ENCODE assay signal across 8 cellular contexts in genomic region chr6:30488697-30489080, GRCh38. TPM values are rescaled to one million over a fixed set of nuclear protein-coding genes. Genes with fewer than 3 reads are reported as not detected.
DNase-seq lines count a peak whose midpoint lies in the region; ATAC-seq and TF ChIP-seq lines count a peak whose summit lies in the region.
"Not testable (repeated sequence)": the region's sequence is repeated elsewhere in the genome, so short reads cannot be mapped to it uniquely, and the experiment has no call there.

No MANE protein-coding gene starts in this region.

- H3K4me3 Mint-ChIP-seq in Calu3 (ENCODE audit: low read depth, unreplicated experiment) (peak overlapping the region; percentile 84), progenitor cell of endocrine pancreas (ENCODE audit: low read depth) (peak overlapping the region; percentile 90)
- peak overlapping the region; percentile 97 for H3K4me3 Mint-ChIP-seq in activated CD8-positive, alpha-beta T cell treated with anti-CD3 and anti-CD28 coated beads for 36 hours

- H3K27ac ChIP-seq in brain microvascular endothelial cell: peak overlapping the region; percentile 90
- peak overlapping the region; percentile 79 to 81 for H3K27ac ChIP-seq in lung (ENCODE audit: low read depth in 1 of 2, low read length in 1 of 2)
- H3K27ac ChIP-seq in tibial artery: peak overlapping the region; percentile 96 to 97

- POLR2A ChIA-PET in activated CD8-positive, alpha-beta T cell treated with anti-CD3 and anti-CD28 coated beads for 36 hours (lab: Charles Lee): interaction anchor here (1.3 kb wide), 1 partner anchor 67 kb away, joined by 4 read pairs; no protein-coding TSS in a partner anchor

- not testable (repeated sequence) for ATAC-seq in activated CD8-positive, alpha-beta T cell treated with anti-CD3 and anti-CD28 coated beads for 36 hours; lung (ENCODE audit: insufficient read depth, low FRiP score)

- peaks cover 39% of the 10 kb centered on the region for H3K36me3 Mint-ChIP-seq in Calu3 (ENCODE audit: insufficient read depth, unreplicated experiment)
- peaks cover 46% of the 10 kb centered on the region for H3K36me3 Mint-ChIP-seq in activated CD8-positive, alpha-beta T cell treated with anti-CD3 and anti-CD28 coated beads for 36 hours (ENCODE audit: low read depth)
- not testable (repeated sequence) for H3K36me3 Mint-ChIP-seq in progenitor cell of endocrine pancreas (ENCODE audit: insufficient read depth)

- H3K27me3 Mint-ChIP-seq in Calu3 (ENCODE audit: unreplicated experiment): peaks cover 13% of the 10 kb centered on the region
- not testable (repeated sequence) for H3K27me3 Mint-ChIP-seq in activated CD8-positive, alpha-beta T cell treated with anti-CD3 and anti-CD28 coated beads for 36 hours
- peaks cover 23% of the 10 kb centered on the region for H3K27me3 Mint-ChIP-seq in progenitor cell of endocrine pancreas

- not testable (repeated sequence) for H3K9me3 Mint-ChIP-seq in Calu3 (ENCODE audit: low read depth, unreplicated experiment); activated CD8-positive, alpha-beta T cell treated with anti-CD3 and anti-CD28 coated beads for 36 hours; progenitor cell of endocrine pancreas (ENCODE audit: low read depth)

- not testable (repeated sequence) for TF ChIP-seq CTCF in Calu3 (IDR thresholded peaks at IDR 0.05; ENCODE audit: unreplicated experiment); NB4 (IDR thresholded peaks at IDR 0.05; ENCODE audit: low read depth, low read length); activated CD8-positive, alpha-beta T cell treated with anti-CD3 and anti-CD28 coated beads for 36 hours (IDR thresholded peaks at IDR 0.05); brain microvascular endothelial cell (IDR thresholded peaks at IDR 0.05; ENCODE audit: low read depth, low read length, missing control alignments); fibroblast of mammary gland (conservative IDR thresholded peaks at IDR 0.05; ENCODE audit: control insufficient read depth, insufficient read depth, low read depth, low read length); lung (IDR thresholded peaks at IDR 0.05; ENCODE audit: control extremely low read depth, extremely low read depth); progenitor cell of endocrine pancreas (IDR thresholded peaks at IDR 0.05; ENCODE audit: unreplicated experiment); tibial artery (IDR thresholded peaks at IDR 0.05)

- 88 to 92% methylated on average over 6 of the region's 6 CpGs for WGBS in lung, 2 donors

- H3K4me1 ChIP-seq in lung (ENCODE audit: control insufficient read depth in 2 of 2, insufficient read depth in 2 of 2, low read length in 2 of 2) (peaks cover 0 to 13% of the 10 kb centered on the region in 2 donors), tibial artery (peaks cover 0 to 26% (median 17%) of the 10 kb centered on the region in 4 donors)

- not testable (repeated sequence) for H3K4me1 Mint-ChIP-seq in Calu3 (ENCODE audit: low read depth, unreplicated experiment); progenitor cell of endocrine pancreas (ENCODE audit: low read depth)
- H3K4me1 Mint-ChIP-seq in activated CD8-positive, alpha-beta T cell treated with anti-CD3 and anti-CD28 coated beads for 36 hours (ENCODE audit: low read depth): peaks cover 31% of the 10 kb centered on the region

- in situ Hi-C loops in brain microvascular endothelial cell (cut with HindIII; ENCODE audit: low pct_ligation_motif_present, low sequenced_read_pairs): not testable (repeated sequence)

- not testable (repeated sequence) for DNase-seq in Calu3; NB4 (ENCODE audit: low read depth); activated CD8-positive, alpha-beta T cell treated with anti-CD3 and anti-CD28 coated beads for 36 hours; brain microvascular endothelial cell; fibroblast of mammary gland (ENCODE audit: low read depth); lung (ENCODE audit: low spot score); progenitor cell of endocrine pancreas (ENCODE audit: low spot score, unreplicated experiment); tibial artery

- H3K36me3 ChIP-seq in brain microvascular endothelial cell (replicated peaks) (peaks cover 26% of the 10 kb centered on the region), lung (ENCODE audit: control insufficient read depth in 2 of 2, insufficient read depth in 2 of 2, low read length in 2 of 2) (peaks cover 4 to 32% of the 10 kb centered on the region in 2 donors), tibial artery (peaks cover 28 to 35% (median 33%) of the 10 kb centered on the region in 3 donors)

- TF ChIP-seq POLR2A in NB4 (IDR thresholded peaks at IDR 0.05; ENCODE audit: extremely low read depth, insufficient read length): not testable (repeated sequence)

- not testable (repeated sequence) for BruUV-seq in Calu3 (replicated peaks; lab: Mats Ljungman, UMichigan)

- intact Hi-C loops in Calu3 (cut with micrococcal nuclease; ENCODE audit: unreplicated experiment): loop anchor here (10.0 kb wide), 2 partner anchors 236 to 596 kb away; partner anchors contain the start of gene TUBB
- intact Hi-C loops in activated CD8-positive, alpha-beta T cell treated with anti-CD3 and anti-CD28 coated beads for 36 hours (cut with micrococcal nuclease): loop anchor here (2.0 to 5.0 kb wide), 3 partner anchors 40 to 129 kb away; partner anchors contain the start of genes MRPS18B and PPP1R10
- intact Hi-C loops in tibial artery (cut with DNase I; ENCODE audit: low total_unique reads): not testable (repeated sequence)

- not testable (repeated sequence) for H3K9me3 ChIP-seq in lung (ENCODE audit: control insufficient read depth in 2 of 2, insufficient read depth in 1 of 2, low read length in 1 of 2); tibial artery

- CTCF ChIA-PET in Calu3 (lab: Charles Lee): interaction anchor here (1.6 kb wide), 1 partner anchor 28 kb away, joined by 6 read pairs; no protein-coding TSS in a partner anchor
- CTCF ChIA-PET in activated CD8-positive, alpha-beta T cell treated with anti-CD3 and anti-CD28 coated beads for 36 hours (lab: Charles Lee): interaction anchor here (1.3 to 9.9 kb wide), 4 partner anchors 22 to 57 kb away, joined by 3 to 515 read pairs (median 30); no protein-coding TSS in a partner anchor

- H3K27ac Mint-ChIP-seq in Calu3 (ENCODE audit: unreplicated experiment): peak overlapping the region; percentile 97
- H3K27ac Mint-ChIP-seq in activated CD8-positive, alpha-beta T cell treated with anti-CD3 and anti-CD28 coated beads for 36 hours: peak overlapping the region; percentile 98
- peak overlapping the region; percentile 97 for H3K27ac Mint-ChIP-seq in progenitor cell of endocrine pancreas

- H3K4me3 ChIP-seq in NB4 (ENCODE audit: low read depth, low read length) (peak overlapping the region; percentile 82), brain microvascular endothelial cell (ENCODE audit: low read depth, low read length) (peak overlapping the region; percentile 94), fibroblast of mammary gland (ENCODE audit: control insufficient read depth, low read depth, low read length) (peak overlapping the region; percentile 86), tibial artery (peak overlapping the region; percentile 76 to 77)
- H3K4me3 ChIP-seq in lung: not testable (repeated sequence)

- H3K27me3 ChIP-seq in brain microvascular endothelial cell (replicated peaks); lung (ENCODE audit: control insufficient read depth, insufficient read depth); tibial artery: not testable (repeated sequence)

RNA-seq across cellular contexts. Expression of gene HLA-E, which starts 0.6 kb away (rescaled TPM):
- total RNA-seq in Calu3 (2022) (161 and 230 TPM in 2 replicates), lung (100 to 1,000 TPM; 502 to 611 TPM), progenitor cell of endocrine pancreas (27.6 and 28.4 TPM in 2 replicates)
- 100 to 1,000 TPM; 493 to 499 TPM for total RNA-seq in activated CD8-positive, alpha-beta T cell treated with anti-CD3 and anti-CD28 coated beads for 36 hours
- 1,000 to 10,000 TPM in 1 of 2 donors, 100 to 1,000 TPM in 1; 618 to 1,209 TPM for polyA plus RNA-seq in lung
